12 cellular contexts compared by ENCODE assay signal in genomic region chr18:56747032-56747658, GRCh38.
DNase-seq lines count a peak whose midpoint lies in the region; ATAC-seq and TF ChIP-seq lines count a peak whose summit lies in the region.
"Had no signal": no experiment of that assay in that cellular context is flagged by ENCODE, and none has a peak within 500 bp of the region (broad histone marks: within the 10 kb centered on the region; RNA-seq: fewer than 3 reads in every experiment).

No MANE protein-coding gene starts in this region.

- no peak for TF ChIP-seq CTCF in CD4-positive, alpha-beta T cell (IDR thresholded peaks at IDR 0.05)

- CTCF ChIA-PET in CD4-positive, alpha-beta T cell (lab: Charles Lee): no interaction called here

- no peak overlapping the region for H3K4me2 ChIP-seq in GM23248 (ENCODE audit: unreplicated experiment)

- H3K4me3 ChIP-seq in GM23248: no peak overlapping the region
- H3K4me3 ChIP-seq: skin epidermis had no signal

- no peak overlapping the region for H3K27ac ChIP-seq in CD4-positive, alpha-beta T cell (ENCODE audit: low read depth, low read length)
- no peak overlapping the region for H3K27ac ChIP-seq in GM23248
- H3K27ac ChIP-seq: skin epidermis had no signal

- peaks cover 9% of the 10 kb centered on the region for H3K36me3 Mint-ChIP-seq in CD4-positive, alpha-beta T cell (ENCODE audit: low read depth)
- peaks cover 9% of the 10 kb centered on the region for H3K36me3 Mint-ChIP-seq in activated T-helper 17 cell treated with anti-CD3 and anti-CD28 coated beads, Interleukin-2, amount 50 U/mL, for 72 hours (ENCODE audit: low read depth)

- no peaks in the 10 kb centered on the region for H4K20me1 ChIP-seq in GM23248 (ENCODE audit: insufficient read depth)

- no peak for DNase-seq in CD4-positive, alpha-beta T cell
- DNase-seq in GM23248 (no peak), cardiac septum (ENCODE audit: low spot score) (no peak), NCI-H1930 (lab: John Stamatoyannopoulos, UW) (no peak)
- DNase-seq: caudate nucleus, NCI-H1105 treated with DMSO at 0.1 percent for 48 hours, SW 1271 had no signal

- H3K36me3 ChIP-seq in GM23248 (ENCODE audit: low read depth): no peaks in the 10 kb centered on the region

- H2AFZ ChIP-seq in GM23248: no peak overlapping the region

- ATAC-seq in CD4-positive, alpha-beta T cell (ENCODE audit: poor library complexity): no peak
- ATAC-seq in GM18909 (IDR thresholded peaks at IDR 0.05; ENCODE audit: poor library complexity, unreplicated experiment): peak; percentile 74
- peak; percentile 58 for ATAC-seq in HG03280 (IDR thresholded peaks at IDR 0.05; ENCODE audit: unreplicated experiment)
- peak; percentile 84 for ATAC-seq in activated T-helper 17 cell treated with anti-CD3 and anti-CD28 coated beads, Interleukin-2, amount 50 U/mL, for 72 hours (replicated peaks)
- ATAC-seq in GM18873 (IDR thresholded peaks at IDR 0.05; ENCODE audit: low FRiP score, unreplicated experiment): no peak

- in situ Hi-C loops in GM23248 (cut with MboI): loop anchor here (25.0 kb wide), 1 partner anchor 815 kb away; no protein-coding TSS in a partner anchor

- H3K79me2 ChIP-seq in GM23248 (ENCODE audit: insufficient read depth): no peaks in the 10 kb centered on the region

- H3K27me3 ChIP-seq in CD4-positive, alpha-beta T cell (ENCODE audit: control insufficient read depth, insufficient read depth, low read length): no peaks in the 10 kb centered on the region
- H3K27me3 ChIP-seq in GM23248 (replicated peaks; ENCODE audit: insufficient read depth): no peaks in the 10 kb centered on the region

- WGBS in GM23248 (ENCODE audit: low coverage in 1 of 2, low lambda C conversion rate in 2 of 2, missing lambda C conversion rate in 2 of 2), 2 experiments: 92 to 100% methylated on average over 1 of the region's 1 CpG

- no peak overlapping the region for H3K9ac ChIP-seq in GM23248

- no peaks in the 10 kb centered on the region for H3K27me3 Mint-ChIP-seq in CD4-positive, alpha-beta T cell
- H3K27me3 Mint-ChIP-seq in activated T-helper 17 cell treated with anti-CD3 and anti-CD28 coated beads, Interleukin-2, amount 50 U/mL, for 72 hours: no peaks in the 10 kb centered on the region

- no peaks in the 10 kb centered on the region for H3F3A ChIP-seq in GM23248 (ENCODE audit: insufficient read depth)

- H3K4me3 Mint-ChIP-seq in CD4-positive, alpha-beta T cell: no peak overlapping the region
- peak overlapping the region; percentile 37 for H3K4me3 Mint-ChIP-seq in activated T-helper 17 cell treated with anti-CD3 and anti-CD28 coated beads, Interleukin-2, amount 50 U/mL, for 72 hours

- H3K9me3 Mint-ChIP-seq in CD4-positive, alpha-beta T cell: no peaks in the 10 kb centered on the region
- H3K9me3 Mint-ChIP-seq in activated T-helper 17 cell treated with anti-CD3 and anti-CD28 coated beads, Interleukin-2, amount 50 U/mL, for 72 hours: no peaks in the 10 kb centered on the region

- no peaks in the 10 kb centered on the region; the same call in 1 of the 2 replicates for H3K9me2 ChIP-seq in GM23248 (ENCODE audit: insufficient read depth)

- H3K9me3 ChIP-seq in CD4-positive, alpha-beta T cell (ENCODE audit: control insufficient read depth, low read length): no peaks in the 10 kb centered on the region
- H3K9me3 ChIP-seq in GM23248 (ENCODE audit: low read depth): no peaks in the 10 kb centered on the region

- POLR2A ChIA-PET in CD4-positive, alpha-beta T cell (lab: Charles Lee): no interaction called here

- peaks cover 25% of the 10 kb centered on the region for H3K4me1 Mint-ChIP-seq in CD4-positive, alpha-beta T cell (ENCODE audit: low read depth)
- H3K4me1 Mint-ChIP-seq in activated T-helper 17 cell treated with anti-CD3 and anti-CD28 coated beads, Interleukin-2, amount 50 U/mL, for 72 hours: peaks cover 16% of the 10 kb centered on the region

- H3K4me1 ChIP-seq in GM23248 (ENCODE audit: insufficient read depth): 0 out of 2 replicates have a peak, but pooled peaks cover 3% of the 10 kb centered on the region

- H3K27ac Mint-ChIP-seq in CD4-positive, alpha-beta T cell: peak overlapping the region; percentile 22
- H3K27ac Mint-ChIP-seq in activated T-helper 17 cell treated with anti-CD3 and anti-CD28 coated beads, Interleukin-2, amount 50 U/mL, for 72 hours: peak overlapping the region; percentile 70

- intact Hi-C loops in CD4-positive, alpha-beta T cell (cut with DNase I, micrococcal nuclease): loop anchor here (2.0 to 5.0 kb wide), 3 partner anchors 700 to 1375 kb away; no protein-coding TSS in a partner anchor
- intact Hi-C loops in cardiac septum (cut with DNase I): loop anchor here (5.0 kb wide), 1 partner anchor 815 kb away; no protein-coding TSS in a partner anchor

Comparison
In these comparisons a context has a peak if more than half of its experiments do, and no peak if none do; other contexts are left out.
1. ATAC-seq: peak in GM18909 (single experiment), HG03280 (single experiment) and activated T-helper 17 cell treated with anti-CD3 and anti-CD28 coated beads, Interleukin-2, amount 50 U/mL, for 72 hours (single experiment); none in CD4-positive, alpha-beta T cell (single experiment) and GM18873 (single experiment).